Comparison of ENCODE assay signal across 2 cellular contexts in the genomic region with DNA sequence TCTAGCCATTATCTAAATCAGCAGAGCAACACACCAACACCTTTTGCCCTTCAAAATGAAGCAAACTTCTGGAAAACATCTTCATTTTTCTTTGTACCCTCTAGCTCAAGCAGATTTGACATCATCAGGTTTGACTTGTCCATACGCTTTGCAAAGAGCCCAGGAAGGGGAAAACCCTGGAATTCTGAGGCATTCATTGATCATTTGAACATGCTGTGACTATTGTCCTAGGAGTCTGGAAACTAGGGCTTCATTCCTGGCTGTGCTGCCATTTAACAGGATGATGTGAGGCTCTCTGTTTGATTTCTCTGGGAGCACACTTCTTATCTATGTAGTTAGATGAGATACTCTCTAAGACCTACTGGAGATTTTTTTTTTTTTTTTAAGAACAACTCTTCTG.
TF ChIP-seq lines count a peak whose summit lies in the region.

No MANE protein-coding gene starts in this region.

TF ChIP-seq in GM23338, 12 proteins besides CTCF, POLR2A, EP300 and RAD21:
- TF ChIP-seq, protein P1, sequence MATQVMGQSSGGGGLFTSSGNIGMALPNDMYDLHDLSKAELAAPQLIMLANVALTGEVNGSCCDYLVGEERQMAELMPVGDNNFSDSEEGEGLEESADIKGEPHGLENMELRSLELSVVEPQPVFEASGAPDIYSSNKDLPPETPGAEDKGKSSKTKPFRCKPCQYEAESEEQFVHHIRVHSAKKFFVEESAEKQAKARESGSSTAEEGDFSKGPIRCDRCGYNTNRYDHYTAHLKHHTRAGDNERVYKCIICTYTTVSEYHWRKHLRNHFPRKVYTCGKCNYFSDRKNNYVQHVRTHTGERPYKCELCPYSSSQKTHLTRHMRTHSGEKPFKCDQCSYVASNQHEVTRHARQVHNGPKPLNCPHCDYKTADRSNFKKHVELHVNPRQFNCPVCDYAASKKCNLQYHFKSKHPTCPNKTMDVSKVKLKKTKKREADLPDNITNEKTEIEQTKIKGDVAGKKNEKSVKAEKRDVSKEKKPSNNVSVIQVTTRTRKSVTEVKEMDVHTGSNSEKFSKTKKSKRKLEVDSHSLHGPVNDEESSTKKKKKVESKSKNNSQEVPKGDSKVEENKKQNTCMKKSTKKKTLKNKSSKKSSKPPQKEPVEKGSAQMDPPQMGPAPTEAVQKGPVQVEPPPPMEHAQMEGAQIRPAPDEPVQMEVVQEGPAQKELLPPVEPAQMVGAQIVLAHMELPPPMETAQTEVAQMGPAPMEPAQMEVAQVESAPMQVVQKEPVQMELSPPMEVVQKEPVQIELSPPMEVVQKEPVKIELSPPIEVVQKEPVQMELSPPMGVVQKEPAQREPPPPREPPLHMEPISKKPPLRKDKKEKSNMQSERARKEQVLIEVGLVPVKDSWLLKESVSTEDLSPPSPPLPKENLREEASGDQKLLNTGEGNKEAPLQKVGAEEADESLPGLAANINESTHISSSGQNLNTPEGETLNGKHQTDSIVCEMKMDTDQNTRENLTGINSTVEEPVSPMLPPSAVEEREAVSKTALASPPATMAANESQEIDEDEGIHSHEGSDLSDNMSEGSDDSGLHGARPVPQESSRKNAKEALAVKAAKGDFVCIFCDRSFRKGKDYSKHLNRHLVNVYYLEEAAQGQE (IDR thresholded peaks at IDR 0.05; ENCODE audit: unreplicated experiment): no peak
- no peak for TF ChIP-seq JUNB (IDR thresholded peaks at IDR 0.05; ENCODE audit: unreplicated experiment)
- TF ChIP-seq ETS1 (IDR thresholded peaks at IDR 0.05): no peak
- no peak for TF ChIP-seq ZNF331 (CRISPR knock-in tag; IDR thresholded peaks at IDR 0.05; ENCODE audit: low read depth)
- TF ChIP-seq ZNF462 (CRISPR knock-in tag; IDR thresholded peaks at IDR 0.05): no peak

TF ChIP-seq in H1, 55 proteins besides CTCF, POLR2A, EP300 and RAD21:
- TF ChIP-seq RXRA (IDR thresholded peaks at IDR 0.05; ENCODE audit: insufficient read depth, low read depth, low read length): no peak
- TF ChIP-seq, protein P2, sequence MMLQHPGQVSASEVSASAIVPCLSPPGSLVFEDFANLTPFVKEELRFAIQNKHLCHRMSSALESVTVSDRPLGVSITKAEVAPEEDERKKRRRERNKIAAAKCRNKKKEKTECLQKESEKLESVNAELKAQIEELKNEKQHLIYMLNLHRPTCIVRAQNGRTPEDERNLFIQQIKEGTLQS (IDR thresholded peaks at IDR 0.05; ENCODE audit: insufficient read depth, low read depth, low read length): no peak
- no peak for TF ChIP-seq FOSL1 (IDR thresholded peaks at IDR 0.05; ENCODE audit: insufficient read depth, low read depth, low read length)
- TF ChIP-seq TEAD4 (IDR thresholded peaks at IDR 0.05; ENCODE audit: low read depth, low read length): peak; percentile 54; the same call in 1 of the 2 replicates
- TF ChIP-seq CEBPB (IDR thresholded peaks at IDR 0.05; ENCODE audit: low read depth, low read length): no peak
- no peak for TF ChIP-seq SIN3A (conservative IDR thresholded peaks at IDR 0.05 in 1 of 2, IDR thresholded peaks at IDR 0.05 in 1 of 2; ENCODE audit: low read depth in 1 of 2, low read length in 2 of 2)
